1 cellular context compared by ENCODE assay signal in the genomic region with DNA sequence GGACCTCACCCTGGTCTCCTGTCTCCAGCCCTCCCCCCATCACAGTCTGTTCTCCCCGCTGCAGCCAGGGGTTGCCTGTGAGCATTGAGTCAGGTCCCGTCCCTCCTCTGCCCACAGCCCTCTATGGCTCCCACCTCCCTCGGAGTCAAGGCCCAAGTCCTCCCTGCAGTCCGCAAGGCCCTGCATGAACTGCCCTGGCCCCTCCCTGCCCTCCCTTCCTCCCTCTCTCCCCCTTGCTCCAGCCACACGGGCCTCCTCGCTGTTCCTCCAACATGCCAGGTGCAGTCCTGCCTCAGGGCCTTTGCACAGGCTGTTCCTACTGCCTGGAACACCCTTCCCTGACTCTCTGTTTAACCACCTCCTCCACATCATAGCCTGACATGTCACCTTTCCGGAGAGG.
TF ChIP-seq lines count a peak whose summit lies in the region.

No MANE protein-coding gene starts in this region.

TF ChIP-seq in K562, 482 proteins besides CTCF, POLR2A, EP300 and RAD21:
- TF ChIP-seq NR3C1 (CRISPR knock-in tag; IDR thresholded peaks at IDR 0.05) = no peak
- peak; percentile 16; the same call in 1 of the 2 replicates for TF ChIP-seq CC2D1A (IDR thresholded peaks at IDR 0.05)
- no peak for TF ChIP-seq PYGO2 (tag; IDR thresholded peaks at IDR 0.05)
- TF ChIP-seq RBM25 (IDR thresholded peaks at IDR 0.05; ENCODE audit: low read depth, low read length, severe bottlenecking) = peak; percentile 5
- TF ChIP-seq KDM1A (IDR thresholded peaks at IDR 0.05) = peak; percentile 44 to 59; a peak in 2 of 4 replicates
- TF ChIP-seq SMARCA5 (IDR thresholded peaks at IDR 0.05) = peak; percentile 77; the same call in 1 of the 2 replicates
- no peak for TF ChIP-seq TAF15 (IDR thresholded peaks at IDR 0.05; ENCODE audit: low read depth, low read length)
- TF ChIP-seq BCOR (IDR thresholded peaks at IDR 0.05) = peak; percentile 62
